Comparison of ENCODE assay signal across 12 cellular contexts in the genomic region with DNA sequence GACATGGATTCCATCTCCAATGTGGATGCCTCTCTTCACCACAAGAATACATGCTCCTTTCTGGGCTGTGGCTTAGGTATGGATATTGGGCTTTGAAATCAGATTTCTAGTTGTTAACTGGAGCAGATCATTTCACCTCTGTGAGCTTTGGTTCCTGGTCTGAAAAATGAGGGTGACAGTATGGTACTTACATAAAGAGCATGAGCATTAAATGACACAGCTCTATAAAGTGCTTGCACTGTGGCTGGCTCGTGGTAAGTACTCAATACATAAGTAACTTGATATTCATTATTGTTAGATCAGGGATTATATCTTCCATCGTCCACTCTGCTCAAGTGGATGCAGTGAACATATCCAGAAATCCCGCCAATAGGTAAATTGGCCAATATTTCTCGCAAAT. TPM values are rescaled to one million over a fixed set of nuclear protein-coding genes. Genes with fewer than 3 reads are reported as not detected.
DNase-seq lines count a peak whose midpoint lies in the region; ATAC-seq and TF ChIP-seq lines count a peak whose summit lies in the region.
"Had no signal": no experiment of that assay in that cellular context is flagged by ENCODE, and none has a peak within 500 bp of the region (broad histone marks: within the 10 kb centered on the region; RNA-seq: fewer than 3 reads in every experiment).

No MANE protein-coding gene starts in this region.

- no peaks in the 10 kb centered on the region for H3K9me3 Mint-ChIP-seq in activated CD8-positive, alpha-beta T cell treated with anti-CD3 and anti-CD28 coated beads for 36 hours
- H3K9me3 Mint-ChIP-seq in naive thymus-derived CD4-positive, alpha-beta T cell = no peaks in the 10 kb centered on the region
- H3K9me3 Mint-ChIP-seq: brain had no signal

- H3K4me3 ChIP-seq in HL-60 (replicated peaks; ENCODE audit: insufficient read depth, low read length) = no peak overlapping the region
- H3K4me3 ChIP-seq in naive thymus-derived CD4-positive, alpha-beta T cell (ENCODE audit: low read length) = peak overlapping the region; percentile 36

- H3K27ac ChIP-seq in HL-60 (replicated peaks) = peak overlapping the region; percentile 87
- peak overlapping the region; percentile 82 for H3K27ac ChIP-seq in naive thymus-derived CD4-positive, alpha-beta T cell (ENCODE audit: low read depth, low read length)
- H3K27ac ChIP-seq: parathyroid adenoma had no signal

- no peak for TF ChIP-seq CTCF in HL-60 (IDR thresholded peaks at IDR 0.05; ENCODE audit: insufficient read depth, low read length)
- no peak for TF ChIP-seq CTCF in activated CD8-positive, alpha-beta T cell treated with anti-CD3 and anti-CD28 coated beads for 36 hours (IDR thresholded peaks at IDR 0.05)

- H3K4me1 Mint-ChIP-seq in activated CD8-positive, alpha-beta T cell treated with anti-CD3 and anti-CD28 coated beads for 36 hours (ENCODE audit: low read depth) = peaks cover 95% of the 10 kb centered on the region
- H3K4me1 Mint-ChIP-seq in naive thymus-derived CD4-positive, alpha-beta T cell = peaks cover 75 to 100% (median 99%) of the 10 kb centered on the region in 7 donors

- CTCF ChIA-PET in activated CD8-positive, alpha-beta T cell treated with anti-CD3 and anti-CD28 coated beads for 36 hours (lab: Charles Lee) = interaction anchor here (1.1 to 5.1 kb wide), 11 partner anchors 11 to 305 kb away, joined by 3 to 34 read pairs (median 5); a partner anchor contains a TSS
- CTCF ChIA-PET in naive thymus-derived CD4-positive, alpha-beta T cell (lab: Charles Lee) = interaction anchor here (0.6 to 2.8 kb wide), 12 partner anchors 8 to 262 kb away, joined by 3 to 21 read pairs (median 3); no protein-coding TSS in a partner anchor

- peaks cover 97 to 98% of the 10 kb centered on the region in 2 donors for H3K4me1 ChIP-seq in naive thymus-derived CD4-positive, alpha-beta T cell (ENCODE audit: control insufficient read depth in 2 of 2, insufficient read depth in 2 of 2, low read length in 2 of 2)

- DNase-seq in DMS153 treated with DMSO at 0.1 percent for 48 hours (lab: John Stamatoyannopoulos, UW; ENCODE audit: unreplicated experiment) = peak; percentile 84
- no peak for DNase-seq in HL-60 (ENCODE audit: low read depth in 1 of 2, low spot score in 1 of 2)
- no peak for DNase-seq in activated CD8-positive, alpha-beta T cell treated with anti-CD3 and anti-CD28 coated beads for 36 hours
- no peak for DNase-seq in naive thymus-derived CD4-positive, alpha-beta T cell
- DNase-seq in putamen (ENCODE audit: low spot score) = no peak
- no peak for DNase-seq in HPDE6-E6E7 (ENCODE audit: extremely low spot score)
- no peak for DNase-seq in NCI-H1930 (lab: John Stamatoyannopoulos, UW)
- DNase-seq in NCI-H2227 treated with DMSO at 0.1 percent for 48 hours (lab: John Stamatoyannopoulos, UW) = no peak
- DNase-seq: OCI-M1; stimulated activated CD4-positive, alpha-beta T cell treated with anti-CD3 and anti-CD28 coated beads, Interleukin-2, amount 100 ng/mL, for 48 hours had no signal

- peak overlapping the region; percentile 99 for H3K27ac Mint-ChIP-seq in activated CD8-positive, alpha-beta T cell treated with anti-CD3 and anti-CD28 coated beads for 36 hours
- peak overlapping the region in 8 of 9 donors; percentile 93 to 99 (median 97) for H3K27ac Mint-ChIP-seq in naive thymus-derived CD4-positive, alpha-beta T cell
- H3K27ac Mint-ChIP-seq: brain had no signal

- no peaks in the 10 kb centered on the region for H3K27me3 Mint-ChIP-seq in activated CD8-positive, alpha-beta T cell treated with anti-CD3 and anti-CD28 coated beads for 36 hours
- no peaks in the 10 kb centered on the region for H3K27me3 Mint-ChIP-seq in naive thymus-derived CD4-positive, alpha-beta T cell
- H3K27me3 Mint-ChIP-seq: brain had no signal

- H3K9me3 ChIP-seq in naive thymus-derived CD4-positive, alpha-beta T cell (ENCODE audit: control insufficient read depth in 2 of 3, low read length in 3 of 3) = no peaks in the 10 kb centered on the region

- no peaks in the 10 kb centered on the region for H3K27me3 ChIP-seq in HL-60 (ENCODE audit: insufficient read depth, poor library complexity, severe bottlenecking)
- no peaks in the 10 kb centered on the region for H3K27me3 ChIP-seq in naive thymus-derived CD4-positive, alpha-beta T cell (ENCODE audit: control insufficient read depth in 2 of 2, insufficient read depth in 2 of 2, low read length in 2 of 2)

- POLR2A ChIA-PET in activated CD8-positive, alpha-beta T cell treated with anti-CD3 and anti-CD28 coated beads for 36 hours (lab: Charles Lee) = interaction anchor here (0.6 to 4.5 kb wide), 11 partner anchors 11 to 56 kb away, joined by 3 to 26 read pairs (median 5); a partner anchor contains a TSS
- POLR2A ChIA-PET in naive thymus-derived CD4-positive, alpha-beta T cell (lab: Charles Lee) = interaction anchor here (0.6 to 12.7 kb wide), 26 partner anchors 8 to 300 kb away, joined by 3 to 288 read pairs (median 6); a partner anchor contains a TSS

- H3K4me3 Mint-ChIP-seq in activated CD8-positive, alpha-beta T cell treated with anti-CD3 and anti-CD28 coated beads for 36 hours = peak overlapping the region; percentile 68
- peak overlapping the region; percentile 77 to 94 (median 82) for H3K4me3 Mint-ChIP-seq in naive thymus-derived CD4-positive, alpha-beta T cell
- H3K4me3 Mint-ChIP-seq: brain had no signal

- H3K36me3 Mint-ChIP-seq in activated CD8-positive, alpha-beta T cell treated with anti-CD3 and anti-CD28 coated beads for 36 hours (ENCODE audit: low read depth) = peaks cover 30% of the 10 kb centered on the region
- H3K36me3 Mint-ChIP-seq in naive thymus-derived CD4-positive, alpha-beta T cell = peaks cover 0 to 49% (median 10%) of the 10 kb centered on the region in 5 donors
- H3K36me3 Mint-ChIP-seq: brain had no signal

- H3K36me3 ChIP-seq in naive thymus-derived CD4-positive, alpha-beta T cell (ENCODE audit: control insufficient read depth in 2 of 3, insufficient read depth in 3 of 3, low read length in 3 of 3) = no peaks in the 10 kb centered on the region

- intact Hi-C loops in activated CD8-positive, alpha-beta T cell treated with anti-CD3 and anti-CD28 coated beads for 36 hours (cut with micrococcal nuclease) = no loop called here
- intact Hi-C loops in naive thymus-derived CD4-positive, alpha-beta T cell (cut with micrococcal nuclease) = loop anchor here (1.0 to 10.0 kb wide), 4 partner anchors 28 to 877 kb away; a partner anchor contains a TSS

- no peak for ATAC-seq in activated CD8-positive, alpha-beta T cell treated with anti-CD3 and anti-CD28 coated beads for 36 hours
- no peak for ATAC-seq in naive thymus-derived CD4-positive, alpha-beta T cell

RNA-seq across cellular contexts. Expression of a gene that starts 33.4 kb away (rescaled TPM):
- 10 to 100 TPM; 59.3 to 61.5 TPM for total RNA-seq in activated CD8-positive, alpha-beta T cell treated with anti-CD3 and anti-CD28 coated beads for 36 hours
- total RNA-seq in naive thymus-derived CD4-positive, alpha-beta T cell = 100 to 1,000 TPM in 4 of 5 experiments, 10 to 100 TPM in 1; 68.2 to 139 (median 116) TPM
- polyA plus RNA-seq in naive thymus-derived CD4-positive, alpha-beta T cell = 100 to 1,000 TPM in 1 of 2 donors, 10 to 100 TPM in 1; 63.3 to 134 TPM
